1 cellular context compared by ENCODE assay signal in genomic region chr2:15031745-15032240, GRCh38.
TF ChIP-seq lines count a peak whose summit lies in the region.

No MANE protein-coding gene starts in this region.

TF ChIP-seq in WTC11, 78 proteins besides CTCF, POLR2A, EP300 and RAD21 (continued from another document):
- TF ChIP-seq ZNF512 (CRISPR knock-in tag; IDR thresholded peaks at IDR 0.05; ENCODE audit: borderline replicate concordance): no peak
- TF ChIP-seq AFF4 (CRISPR knock-in tag; IDR thresholded peaks at IDR 0.05; ENCODE audit: borderline replicate concordance): no peak
- TF ChIP-seq ZNF532 (CRISPR knock-in tag; IDR thresholded peaks at IDR 0.05; ENCODE audit: borderline replicate concordance): no peak
- TF ChIP-seq ZBTB21 (CRISPR knock-in tag; IDR thresholded peaks at IDR 0.05; ENCODE audit: borderline replicate concordance): no peak
- no peak for TF ChIP-seq ZSCAN18 (CRISPR knock-in tag; IDR thresholded peaks at IDR 0.05)
- no peak for TF ChIP-seq PRDM15 (CRISPR knock-in tag; IDR thresholded peaks at IDR 0.05)
TF ChIP-seq in WTC11: peak in this region for 0.
